Comparison of ENCODE assay signal across 10 cellular contexts in genomic region chr4:55993994-55994657, GRCh38. TPM values are rescaled to one million over a fixed set of nuclear protein-coding genes. Genes with fewer than 3 reads are reported as not detected.
DNase-seq lines count a peak whose midpoint lies in the region; ATAC-seq and TF ChIP-seq lines count a peak whose summit lies in the region.
"Had no signal": no experiment of that assay in that cellular context is flagged by ENCODE, and none has a peak within 500 bp of the region (broad histone marks: within the 10 kb centered on the region; RNA-seq: fewer than 3 reads in every experiment).

No MANE protein-coding gene starts in this region.

- H3K27ac ChIP-seq in A673 (ENCODE audit: low read depth, low read length, poor library complexity, severe bottlenecking) (no peak overlapping the region), body of pancreas (no peak overlapping the region)

- H3K4me1 ChIP-seq in A673 (ENCODE audit: insufficient read depth, low read length, poor library complexity, severe bottlenecking) (no peaks in the 10 kb centered on the region), body of pancreas (no peaks in the 10 kb centered on the region)

- BruUV-seq in A673 (replicated peaks; lab: Mats Ljungman, UMichigan) = no TSS peak

- DNase-seq in GM10248 (ENCODE audit: extremely low spot score) = peak; percentile 34
- peak; percentile 6 to 15 for DNase-seq in activated CD4-positive, alpha-beta T cell treated with anti-CD3 and anti-CD28 coated beads, Interleukin-2, amount 50 U/mL, for 48 hours
- DNase-seq in A673 (ENCODE audit: low spot score) = no peak
- DNase-seq in NOMO-1 treated with DMSO at 0.1 percent for 48 hours (lab: John Stamatoyannopoulos, UW; ENCODE audit: unreplicated experiment) = no peak
- no peak for DNase-seq in HuH-7 (ENCODE audit: low spot score)
- no peak for DNase-seq in body of pancreas
- DNase-seq: CD8-positive, alpha-beta memory T cell; NCI-H2029 had no signal

- H3K36me3 ChIP-seq in A673 (ENCODE audit: insufficient read depth, low read length, poor library complexity, severe bottlenecking) (no peaks in the 10 kb centered on the region), body of pancreas (replicated peaks in 1 of 2; ENCODE audit: insufficient read depth in 1 of 2, low read depth in 2 of 2) (no peaks in the 10 kb centered on the region)

- H3K9me3 ChIP-seq in A673 (ENCODE audit: low read depth, low read length, poor library complexity, severe bottlenecking) = no peaks in the 10 kb centered on the region
- no peaks in the 10 kb centered on the region for H3K9me3 ChIP-seq in body of pancreas

- peak; percentile 73 for ATAC-seq in GM19043 (IDR thresholded peaks at IDR 0.05; ENCODE audit: low read depth, unreplicated experiment)
- peak; percentile 92 for ATAC-seq in HG02884 (IDR thresholded peaks at IDR 0.05; ENCODE audit: unreplicated experiment)
- ATAC-seq in body of pancreas = no peak

- H3K27me3 ChIP-seq in A673 (replicated peaks; ENCODE audit: insufficient read depth, low read depth, low read length, poor library complexity) = no peaks in the 10 kb centered on the region
- no peaks in the 10 kb centered on the region for H3K27me3 ChIP-seq in body of pancreas

- TF ChIP-seq POLR2A in body of pancreas (IDR thresholded peaks at IDR 0.05) = no peak

- CTCF ChIA-PET in GM10248 (lab: Yijun Ruan, JAX) = interaction anchor here (0.9 to 3.9 kb wide), 11 partner anchors 10 to 442 kb away, joined by 3 to 15 read pairs (median 3); partner anchors contain the start of genes CEP135, PAICS and PPAT
- CTCF ChIA-PET in A673 (lab: Charles Lee) = no interaction called here

- intact Hi-C loops in A673 (cut with micrococcal nuclease; ENCODE audit: unreplicated experiment) = no loop called here
- intact Hi-C loops in body of pancreas (cut with DNase I) = no loop called here

- POLR2A ChIA-PET in GM10248 (lab: Yijun Ruan, JAX) = no interaction called here
- POLR2A ChIA-PET in A673 (lab: Charles Lee; ENCODE audit: low non-redundant PET) = no interaction called here

- TF ChIP-seq CTCF in GM10248 (IDR thresholded peaks at IDR 0.05; ENCODE audit: control extremely low read depth, extremely low read depth, low read depth, missing control alignments) (no peak), A673 (conservative IDR thresholded peaks at IDR 0.05; ENCODE audit: low read depth, low read length) (no peak), body of pancreas (IDR thresholded peaks at IDR 0.05) (no peak)

- no peak overlapping the region for H3K4me3 ChIP-seq in A673 (ENCODE audit: low read depth, low read length, poor library complexity, severe bottlenecking)
- no peak overlapping the region for H3K4me3 ChIP-seq in body of pancreas

- 89 to 90% methylated on average over 3 of the region's 3 CpGs for WGBS in body of pancreas, 2 donors

RNA-seq across cellular contexts. Expression of gene CEP135, which starts 45.4 kb away (rescaled TPM):
- 13.8 and 15.3 TPM in 2 replicates for total RNA-seq in A673 (2021)
- total RNA-seq in body of pancreas = 1 to 10 TPM; 7.5 to 8.9 TPM

Comparison
In these comparisons a context has a peak if more than half of its experiments do, and no peak if none do; other contexts are left out.
1. DNase-seq: peak in GM10248 (single experiment) and activated CD4-positive, alpha-beta T cell treated with anti-CD3 and anti-CD28 coated beads, Interleukin-2, amount 50 U/mL, for 48 hours (2 of 2); none in A673 (single experiment), NOMO-1 treated with DMSO at 0.1 percent for 48 hours (single experiment), HuH-7 (single experiment) and body of pancreas (0 of 4).